ENCODE assay signal across 8 cellular contexts in genomic region chr1:109980324-109981127, GRCh38. TPM values are rescaled to one million over a fixed set of nuclear protein-coding genes. Genes with fewer than 3 reads are reported as not detected.
DNase-seq lines count a peak whose midpoint lies in the region; ATAC-seq, FAIRE-seq and TF ChIP-seq lines count a peak whose summit lies in the region.

No MANE protein-coding gene starts in this region.

- TF ChIP-seq POLR2A in endothelial cell of umbilical vein (IDR thresholded peaks at IDR 0.05; ENCODE audit: low read depth, low read length): no peak
- no peak for TF ChIP-seq POLR2A in spleen (IDR thresholded peaks at IDR 0.05)

- dilution Hi-C loops in endothelial cell of umbilical vein (cut with MboI; ENCODE audit: extremely low pct_ligation_motif_present, low sequenced_read_pairs): no loop called here

- no peaks in the 10 kb centered on the region for H3K36me3 Mint-ChIP-seq in activated CD4-positive, alpha-beta T cell treated with anti-CD3 and anti-CD28 coated beads for 36 hours (ENCODE audit: low read depth)

- BruUV-seq in PC-3 (replicated peaks; lab: Mats Ljungman, UMichigan) (no TSS peak), endothelial cell of umbilical vein (replicated peaks; lab: Mats Ljungman, UMichigan) (no TSS peak)

- no peaks in the 10 kb centered on the region for H3K9me1 ChIP-seq in endothelial cell of umbilical vein (replicated peaks; ENCODE audit: control insufficient read depth, extremely low read depth, insufficient read depth, low read length)

- H3K9ac ChIP-seq in PC-3 (ENCODE audit: low read length) (no peak overlapping the region), endothelial cell of umbilical vein (replicated peaks; ENCODE audit: extremely low read depth, insufficient read depth, low read length) (peak overlapping the region; percentile 60)

- H3K4me2 ChIP-seq in PC-3 (ENCODE audit: low read length): peak overlapping the region; percentile 51
- peak overlapping the region; percentile 53 for H3K4me2 ChIP-seq in endothelial cell of umbilical vein (ENCODE audit: insufficient read depth, low read length)

- DNase-seq in activated CD4-positive, alpha-beta T cell treated with anti-CD3 and anti-CD28 coated beads for 36 hours: peak; percentile 47
- DNase-seq in activated CD4-positive, alpha-beta T cell treated with anti-CD3 and anti-CD28 coated beads for 1 hour: no peak
- DNase-seq in PC-3: peak; percentile 69
- no peak for DNase-seq in endothelial cell of umbilical vein (ENCODE audit: low read depth, low spot score)
- no peak for DNase-seq in spleen
- no peak for DNase-seq in NCI-H2081 (lab: John Stamatoyannopoulos, UW)
- no peak for DNase-seq in hippocampal formation (lab: John Stamatoyannopoulos, UW)
- DNase-seq in COR-L47 (lab: John Stamatoyannopoulos, UW): no peak

- H3K27ac Mint-ChIP-seq in activated CD4-positive, alpha-beta T cell treated with anti-CD3 and anti-CD28 coated beads for 36 hours: no peak overlapping the region

- peaks cover 54% of the 10 kb centered on the region for H3K4me1 ChIP-seq in PC-3 (ENCODE audit: insufficient read depth, low read length)
- peaks cover 34% of the 10 kb centered on the region for H3K4me1 ChIP-seq in endothelial cell of umbilical vein (ENCODE audit: control insufficient read depth, extremely low read depth, insufficient read depth, low read length)
- H3K4me1 ChIP-seq in spleen: peaks cover 5 to 35% (median 21%) of the 10 kb centered on the region in 6 donors

- H3K27me3 ChIP-seq in PC-3 (ENCODE audit: low read length) (no peaks in the 10 kb centered on the region), endothelial cell of umbilical vein (ENCODE audit: control insufficient read depth in 2 of 2, insufficient read depth in 2 of 2, low read length in 2 of 2) (no peaks in the 10 kb centered on the region), spleen (replicated peaks in 1 of 7) (peaks cover 0 to 11% (median 0%) of the 10 kb centered on the region in 7 donors)

- H3K9me3 ChIP-seq in PC-3 (ENCODE audit: low read length): no peaks in the 10 kb centered on the region
- no peaks in the 10 kb centered on the region for H3K9me3 ChIP-seq in endothelial cell of umbilical vein (replicated peaks; ENCODE audit: control insufficient read depth, insufficient read depth, low read length)
- no peaks in the 10 kb centered on the region for H3K9me3 ChIP-seq in spleen

- H3K79me2 ChIP-seq in PC-3 (ENCODE audit: low read length): peaks cover 7% of the 10 kb centered on the region
- peaks cover 5% of the 10 kb centered on the region for H3K79me2 ChIP-seq in endothelial cell of umbilical vein (ENCODE audit: control insufficient read depth, insufficient read depth, low read length)

- no peaks in the 10 kb centered on the region for H3K9me2 ChIP-seq in PC-3 (replicated peaks; ENCODE audit: low read length)

- H3K4me3 Mint-ChIP-seq in activated CD4-positive, alpha-beta T cell treated with anti-CD3 and anti-CD28 coated beads for 36 hours: no peak overlapping the region

- no peaks in the 10 kb centered on the region for H3K9me3 Mint-ChIP-seq in activated CD4-positive, alpha-beta T cell treated with anti-CD3 and anti-CD28 coated beads for 36 hours (ENCODE audit: low read depth)

- TF ChIP-seq CTCF in PC-3 (conservative IDR thresholded peaks at IDR 0.05; ENCODE audit: low read depth, low read length): peak; percentile 88
- peak; percentile 21 to 56 for TF ChIP-seq CTCF in endothelial cell of umbilical vein (IDR thresholded peaks at IDR 0.05; ENCODE audit: extremely low read depth in 1 of 2, insufficient read depth in 1 of 2, low read depth in 1 of 2, low read length in 2 of 2)
- peak in 7 of 11 experiments; percentile 9 to 38 (median 31) for TF ChIP-seq CTCF in spleen (IDR thresholded peaks at IDR 0.05 in 8 of 11, conservative IDR thresholded peaks at IDR 0.05 in 3 of 11)

- H4K20me1 ChIP-seq in PC-3 (ENCODE audit: low read length): peaks cover 3% of the 10 kb centered on the region
- no peaks in the 10 kb centered on the region for H4K20me1 ChIP-seq in endothelial cell of umbilical vein (replicated peaks; ENCODE audit: control insufficient read depth, extremely low read depth, insufficient read depth, low read length)

- intact Hi-C loops in activated CD4-positive, alpha-beta T cell treated with anti-CD3 and anti-CD28 coated beads for 36 hours (cut with DNase I, micrococcal nuclease): loop anchor here (5.0 to 10.0 kb wide), 3 partner anchors 58 to 556 kb away; partner anchors contain the start of gene PSMA5 (in 1 of the 2)
- intact Hi-C loops in PC-3 (cut with micrococcal nuclease) (loop anchor here (2.0 to 5.0 kb wide), 4 partner anchors 20 to 433 kb away; partner anchors contain the start of genes CSF1 and GNAI3), endothelial cell of umbilical vein (cut with micrococcal nuclease) (loop anchor here (1.0 kb wide), 2 partner anchors 69 to 188 kb away; no protein-coding TSS in a partner anchor), spleen (cut with DNase I; ENCODE audit: low total_unique reads) (loop anchor here (10.0 kb wide), 2 partner anchors 336 to 436 kb away; partner anchors contain the start of gene GNAI3)

- H3F3A ChIP-seq in PC-3 (ENCODE audit: low read length, unreplicated experiment): no peaks in the 10 kb centered on the region

- H3K4me1 Mint-ChIP-seq in activated CD4-positive, alpha-beta T cell treated with anti-CD3 and anti-CD28 coated beads for 36 hours: peaks cover under 1% of the 10 kb centered on the region

- H3K27me3 Mint-ChIP-seq in activated CD4-positive, alpha-beta T cell treated with anti-CD3 and anti-CD28 coated beads for 36 hours: peaks cover 4% of the 10 kb centered on the region

- H3K36me3 ChIP-seq in PC-3 (ENCODE audit: low read depth, low read length): no peaks in the 10 kb centered on the region
- H3K36me3 ChIP-seq in endothelial cell of umbilical vein (ENCODE audit: control insufficient read depth in 2 of 2, extremely low read depth in 1 of 2, insufficient read depth in 2 of 2, low read length in 2 of 2): no peaks in the 10 kb centered on the region
- no peaks in the 10 kb centered on the region for H3K36me3 ChIP-seq in spleen

- 71 to 77% (median 73%) methylated on average over 8 of the region's 8 CpGs for WGBS in spleen, 5 donors

- POLR2A ChIA-PET in activated CD4-positive, alpha-beta T cell treated with anti-CD3 and anti-CD28 coated beads for 36 hours (lab: Charles Lee): no interaction called here
- POLR2A ChIA-PET in PC-3 (lab: Charles Lee; ENCODE audit: unreplicated experiment) (interaction anchor here (0.6 kb wide), 1 partner anchor 937 kb away, joined by 11 read pairs; no protein-coding TSS in a partner anchor), endothelial cell of umbilical vein (lab: Charles Lee) (no interaction called here)

- peak overlapping the region; percentile 44; the same call in 1 of the 2 replicates for H2AFZ ChIP-seq in PC-3 (ENCODE audit: low read length)
- no peak overlapping the region for H2AFZ ChIP-seq in endothelial cell of umbilical vein (ENCODE audit: low read depth, low read length)

- FAIRE-seq in endothelial cell of umbilical vein (lab: Jason Lieb, UNC): no peak

- no peak overlapping the region for H3K4me3 ChIP-seq in PC-3 (ENCODE audit: low read length)
- no peak overlapping the region for H3K4me3 ChIP-seq in endothelial cell of umbilical vein (replicated peaks in 1 of 3; ENCODE audit: insufficient read depth in 1 of 3, low read depth in 1 of 3, low read length in 3 of 3)
- no peak overlapping the region for H3K4me3 ChIP-seq in spleen

- no peak for ATAC-seq in activated CD4-positive, alpha-beta T cell treated with anti-CD3 and anti-CD28 coated beads for 36 hours
- ATAC-seq in PC-3: peak; percentile 18

- 0 out of 2 replicates have a peak overlapping the region, but pooled peaks have one; percentile 28 for H3K27ac ChIP-seq in PC-3 (ENCODE audit: low read length)
- H3K27ac ChIP-seq in endothelial cell of umbilical vein (ENCODE audit: insufficient read depth, low read depth, low read length): peak overlapping the region; percentile 76
- H3K27ac ChIP-seq in spleen: no peak overlapping the region

- CTCF ChIA-PET in activated CD4-positive, alpha-beta T cell treated with anti-CD3 and anti-CD28 coated beads for 36 hours (lab: Charles Lee): interaction anchor here (0.6 to 15.3 kb wide), 2 partner anchors 15 to 199 kb away, joined by 3 to 499 read pairs; no protein-coding TSS in a partner anchor
- CTCF ChIA-PET in PC-3 (lab: Charles Lee): interaction anchor here (1.2 to 1.6 kb wide), 4 partner anchors 21 to 206 kb away, joined by 3 to 4 read pairs (median 4); no protein-coding TSS in a partner anchor
- CTCF ChIA-PET in endothelial cell of umbilical vein (lab: Charles Lee): interaction anchor here (0.6 to 12.5 kb wide), 22 partner anchors 20 to 434 kb away, joined by 3 to 807 read pairs (median 6); partner anchors contain the start of gene CSF1

TF ChIP-seq in endothelial cell of umbilical vein, 7 proteins besides CTCF, POLR2A, EP300 and RAD21 (continues in another document):
- no peak for TF ChIP-seq FOS (IDR thresholded peaks at IDR 0.05; ENCODE audit: borderline replicate concordance, insufficient read depth, low read length)

RNA-seq across cellular contexts. Expression of gene AHCYL1, which starts 4.0 kb away (rescaled TPM):
- total RNA-seq in activated CD4-positive, alpha-beta T cell treated with anti-CD3 and anti-CD28 coated beads for 36 hours: 10 to 100 TPM; 79.1 to 82.6 TPM
- total RNA-seq in PC-3 (2014; rRNA removed): 35.8 and 40.9 TPM in 2 replicates
- total RNA-seq in endothelial cell of umbilical vein: 64.3 and 74.2 TPM in 2 replicates
- 41.6 and 49.2 TPM in 2 replicates for polyA plus RNA-seq in endothelial cell of umbilical vein
- polyA plus RNA-seq in endothelial cell of umbilical vein (2011; cell fraction: cytosol; rRNA removed): 47.9 and 49.6 TPM in 2 replicates
- polyA plus RNA-seq in endothelial cell of umbilical vein (2011; cell fraction: nucleus; rRNA removed): 70.1 and 77.1 TPM in 2 replicates
- 64.2 and 71.4 TPM in 2 replicates for polyA plus RNA-seq in endothelial cell of umbilical vein (2012)
- polyA minus RNA-seq in endothelial cell of umbilical vein: 71.5 and 72.6 TPM in 2 replicates
- polyA minus RNA-seq in endothelial cell of umbilical vein (2011; cell fraction: cytosol; rRNA and poly(A)+ RNA removed): 51.2 TPM
- 26.4 and 37.0 TPM in 2 replicates for polyA minus RNA-seq in endothelial cell of umbilical vein (2011; cell fraction: nucleus; rRNA and poly(A)+ RNA removed)
- 10 to 100 TPM; 47.1 to 65.3 (median 52.7) TPM for total RNA-seq in spleen
- polyA plus RNA-seq in spleen: 10 to 100 TPM; 16.2 to 29.9 (median 21.1) TPM

RNA-seq across cellular contexts. Expression of gene STRIP1, which starts 53.9 kb away (rescaled TPM):
- total RNA-seq in activated CD4-positive, alpha-beta T cell treated with anti-CD3 and anti-CD28 coated beads for 36 hours: 10 to 100 TPM; 20.7 to 21.5 TPM
- total RNA-seq in PC-3 (2014; rRNA removed) (41.4 and 44.3 TPM in 2 replicates), endothelial cell of umbilical vein (38.9 and 42.1 TPM in 2 replicates), spleen (10 to 100 TPM; 46.0 to 98.7 (median 61.6) TPM)
- polyA plus RNA-seq in endothelial cell of umbilical vein (26.2 and 26.9 TPM in 2 replicates), spleen (10 to 100 TPM; 11.8 to 25.6 (median 17.2) TPM)
- polyA plus RNA-seq in endothelial cell of umbilical vein (2011; cell fraction: cytosol; rRNA removed): 25.8 and 26.3 TPM in 2 replicates
- 141 and 160 TPM in 2 replicates for polyA plus RNA-seq in endothelial cell of umbilical vein (2011; cell fraction: nucleus; rRNA removed)
- 23.4 and 26.1 TPM in 2 replicates for polyA plus RNA-seq in endothelial cell of umbilical vein (2012)
- polyA minus RNA-seq in endothelial cell of umbilical vein: 65.0 and 69.7 TPM in 2 replicates
- polyA minus RNA-seq in endothelial cell of umbilical vein (2011; cell fraction: cytosol; rRNA and poly(A)+ RNA removed): 21.3 TPM
- polyA minus RNA-seq in endothelial cell of umbilical vein (2011; cell fraction: nucleus; rRNA and poly(A)+ RNA removed): 55.6 and 66.4 TPM in 2 replicates

Comparison
In these comparisons a context has a peak if more than half of its experiments do, and no peak if none do; other contexts are left out.
1. DNase-seq: peak in activated CD4-positive, alpha-beta T cell treated with anti-CD3 and anti-CD28 coated beads for 36 hours (single experiment) and PC-3 (single experiment); none in activated CD4-positive, alpha-beta T cell treated with anti-CD3 and anti-CD28 coated beads for 1 hour (single experiment), endothelial cell of umbilical vein (single experiment), spleen (single experiment), NCI-H2081 (0 of 2), hippocampal formation (0 of 2) and COR-L47 (single experiment).
2. H3K27ac ChIP-seq: peak in PC-3 (single experiment) and endothelial cell of umbilical vein (single experiment); none in spleen (0 of 8).
3. CTCF ChIP-seq: peak in every context shown above with its lines; median percentile 88 in PC-3; 38 in endothelial cell of umbilical vein; 31 in spleen.